29 cellular contexts compared by ENCODE assay signal in genomic region chr22:29723766-29724165, GRCh38. TPM values are rescaled to one million over a fixed set of nuclear protein-coding genes. Genes with fewer than 3 reads are reported as not detected.
"Had no signal": no experiment of that assay in that cellular context is flagged by ENCODE, and none has a peak within 500 bp of the region (broad histone marks: within the 10 kb centered on the region; RNA-seq: fewer than 3 reads in every experiment).

No MANE protein-coding gene starts in this region.

- H3K9me3 Mint-ChIP-seq: activated naive CD4-positive, alpha-beta T cell treated with anti-CD3 and anti-CD28 coated beads, Interleukin-2, amount 50 U/mL, for 72 hours; activated T-cell treated with anti-CD3 and anti-CD28 coated beads, Interleukin-2, amount 50 U/mL, for 72 hours; effector memory CD8-positive, alpha-beta T cell; immature natural killer cell; natural killer cell treated with Interleukin-12 subunit alpha and Interleukin-12 subunit beta and Interleukin-15 and Interleukin-18, amount 100 ng/mL, for 72 hours had no signal

- H3K27ac ChIP-seq: heart left ventricle, left lung, neutrophil, right lobe of liver, transverse colon had no signal

- H3K9me3 ChIP-seq: heart left ventricle, left lung, mucosa of descending colon, neutrophil, right lobe of liver, transverse colon had no signal

- ATAC-seq: activated naive CD4-positive, alpha-beta T cell treated with anti-CD3 and anti-CD28 coated beads, Interleukin-2, amount 50 U/mL, for 72 hours; activated T-cell treated with anti-CD3 and anti-CD28 coated beads, Interleukin-2, amount 50 U/mL, for 72 hours; effector memory CD8-positive, alpha-beta T cell; heart left ventricle; left lung; mucosa of descending colon; natural killer cell treated with Interleukin-12 subunit alpha and Interleukin-12 subunit beta and Interleukin-15 and Interleukin-18, amount 100 ng/mL, for 72 hours had no signal

- H3K36me3 Mint-ChIP-seq: activated naive CD4-positive, alpha-beta T cell treated with anti-CD3 and anti-CD28 coated beads, Interleukin-2, amount 50 U/mL, for 72 hours; immature natural killer cell; natural killer cell treated with Interleukin-12 subunit alpha and Interleukin-12 subunit beta and Interleukin-15 and Interleukin-18, amount 100 ng/mL, for 72 hours had no signal

- H3K4me3 ChIP-seq: heart left ventricle, left lung, lung, mucosa of descending colon, right lobe of liver, transverse colon had no signal

- H3K27me3 ChIP-seq: right lobe of liver had no signal

- H3K4me1 Mint-ChIP-seq: immature natural killer cell had no signal

- H3K4me3 Mint-ChIP-seq: activated T-cell treated with anti-CD3 and anti-CD28 coated beads, Interleukin-2, amount 50 U/mL, for 72 hours; effector memory CD8-positive, alpha-beta T cell; immature natural killer cell; natural killer cell treated with Interleukin-12 subunit alpha and Interleukin-12 subunit beta and Interleukin-15 and Interleukin-18, amount 100 ng/mL, for 72 hours had no signal

- H3K27ac Mint-ChIP-seq: activated naive CD4-positive, alpha-beta T cell treated with anti-CD3 and anti-CD28 coated beads, Interleukin-2, amount 50 U/mL, for 72 hours; activated T-cell treated with anti-CD3 and anti-CD28 coated beads, Interleukin-2, amount 50 U/mL, for 72 hours; effector memory CD8-positive, alpha-beta T cell; immature natural killer cell; natural killer cell treated with Interleukin-12 subunit alpha and Interleukin-12 subunit beta and Interleukin-15 and Interleukin-18, amount 100 ng/mL, for 72 hours had no signal

- H3K36me3 ChIP-seq: heart left ventricle, left lung, right lobe of liver, transverse colon had no signal

- DNase-seq: activated CD4-positive, alpha-beta T cell treated with anti-CD3 and anti-CD28 coated beads for 4 hours; activated CD4-positive, alpha-beta T cell treated with anti-CD3 and anti-CD28 coated beads, Interleukin-2, amount 50 U/mL, for 4 hours; activated naive CD4-positive, alpha-beta T cell; activated T-cell treated with anti-CD3 and anti-CD28 coated beads for 4 hours; activated T-cell treated with anti-CD3 and anti-CD28 coated beads, Interleukin-2, amount 50 U/mL, for 72 hours; cortex of kidney; effector memory CD8-positive, alpha-beta T cell; heart left ventricle; hypothalamus; immature natural killer cell; left lung; mucosa of descending colon; right lobe of liver; stimulated activated CD4-positive, alpha-beta T cell treated with anti-CD3 and anti-CD28 coated beads, Interleukin-2, amount 100 ng/mL, for 48 hours; stimulated activated naive CD4-positive, alpha-beta T cell treated with Interleukin-2 at 50 U/mL for 16 hours; transverse colon had no signal

RNA-seq across cellular contexts. Expression of gene CABP7, which starts 4.0 kb away (rescaled TPM):
- total RNA-seq: bronchial epithelial cell, endothelial cell of umbilical vein, fibroblast of lung, fibroblast of villous mesenchyme, heart left ventricle, kidney epithelial cell, left lung, mesenteric fat pad, osteocyte, posterior vena cava, right lobe of liver, skeletal muscle tissue, transverse colon had no signal
- polyA plus RNA-seq: endothelial cell of umbilical vein, fibroblast of lung had no signal
